24 cellular contexts compared by ENCODE assay signal in genomic region chr7:132895231-132895630, GRCh38.
DNase-seq lines count a peak whose midpoint lies in the region; ATAC-seq and TF ChIP-seq lines count a peak whose summit lies in the region.
"Had no signal": no experiment of that assay in that cellular context is flagged by ENCODE, and none has a peak within 500 bp of the region (broad histone marks: within the 10 kb centered on the region; RNA-seq: fewer than 3 reads in every experiment).

No MANE protein-coding gene starts in this region.

- in situ Hi-C loops in KBM-7 (cut with MboI; ENCODE audit: low pct_unique_long_range_greater_than_20kb, low sequenced_read_pairs), result no loop called here

- H3K4me3 ChIP-seq in choroid plexus epithelial cell (ENCODE audit: low read depth, low read length), result no peak overlapping the region
- no peak overlapping the region for H3K4me3 ChIP-seq in retinal pigment epithelial cell (ENCODE audit: low read length)
- H3K4me3 ChIP-seq: A549; BLaER1 treated with 17β-estradiol and CSF1 and Interleukin-3, amounts not matched to agents 10 nM and 100 nM; SJSA1 had no signal

- TF ChIP-seq CTCF in choroid plexus epithelial cell (conservative IDR thresholded peaks at IDR 0.05; ENCODE audit: low read depth, low read length) (no peak), retinal pigment epithelial cell (conservative IDR thresholded peaks at IDR 0.05; ENCODE audit: low read depth, low read length) (no peak)

- no peak for ATAC-seq in HG03521 (IDR thresholded peaks at IDR 0.05; ENCODE audit: unreplicated experiment)
- ATAC-seq: A549, HCT116, T-cell had no signal

- peak; percentile 20 for DNase-seq in KBM-7
- peak; percentile 55 for DNase-seq in OCI-M1 (lab: John Stamatoyannopoulos, UW)
- DNase-seq in choroid plexus epithelial cell (ENCODE audit: low read depth), result peak; percentile 14
- DNase-seq in retinal pigment epithelial cell (ENCODE audit: low read depth), result peak; percentile 7
- no peak for DNase-seq in SW480 (ENCODE audit: low spot score)
- no peak for DNase-seq in activated CD8-positive, alpha-beta memory T cell treated with anti-CD3 and anti-CD28 coated beads, Interleukin-2, amount 50 U/mL, for 48 hours
- DNase-seq: AML-193; CD4-positive, alpha-beta T cell; DMS53; Karpas-422; NCI-H1048; NCI-H1417; NCI-H1694; NCI-H2029 treated with DMSO at 0.1 percent for 48 hours; NCI-H446 treated with DMSO at 0.1 percent for 48 hours; NCI-H526 treated with DMSO at 0.1 percent for 48 hours; Right ventricle myocardium superior; RPMI8226; T-cell had no signal

Comparison
In these comparisons a context has a peak if more than half of its experiments do, and no peak if none do; other contexts are left out.
1. DNase-seq: peak in KBM-7 (single experiment), OCI-M1 (single experiment), choroid plexus epithelial cell (single experiment) and retinal pigment epithelial cell (single experiment); none in SW480 (single experiment) and activated CD8-positive, alpha-beta memory T cell treated with anti-CD3 and anti-CD28 coated beads, Interleukin-2, amount 50 U/mL, for 48 hours (single experiment).